ENCODE assay signal across 28 cellular contexts in genomic region chr3:165233521-165234195, GRCh38. TPM values are rescaled to one million over a fixed set of nuclear protein-coding genes. Genes with fewer than 3 reads are reported as not detected.
DNase-seq lines count a peak whose midpoint lies in the region; ATAC-seq, FAIRE-seq and TF ChIP-seq lines count a peak whose summit lies in the region.
"Had no signal": no experiment of that assay in that cellular context is flagged by ENCODE, and none has a peak within 500 bp of the region (broad histone marks: within the 10 kb centered on the region; RNA-seq: fewer than 3 reads in every experiment).

No MANE protein-coding gene starts in this region.

- no peaks in the 10 kb centered on the region for H3F3A ChIP-seq in PC-3 (ENCODE audit: low read length, unreplicated experiment)

- H3K27me3 ChIP-seq in PC-3 (ENCODE audit: low read length), result no peaks in the 10 kb centered on the region
- no peaks in the 10 kb centered on the region for H3K27me3 ChIP-seq in H1 (replicated peaks in 1 of 4; ENCODE audit: control insufficient read depth in 3 of 4, extremely low read depth in 1 of 4, insufficient read depth in 3 of 4, low read length in 3 of 4)
- H3K27me3 ChIP-seq in mesenchymal stem cell (ENCODE audit: control insufficient read depth in 1 of 2, insufficient read depth in 1 of 2, low read length in 2 of 2), result no peaks in the 10 kb centered on the region
- H3K27me3 ChIP-seq: right atrium auricular region, stomach, thyroid gland had no signal

- no peak for TF ChIP-seq RAD21 in H1 (IDR thresholded peaks at IDR 0.05 in 1 of 2, conservative IDR thresholded peaks at IDR 0.05 in 1 of 2; ENCODE audit: low read depth in 2 of 2, low read length in 2 of 2)

- no peaks in the 10 kb centered on the region for H3K9me2 ChIP-seq in PC-3 (replicated peaks; ENCODE audit: low read length)

- no peak overlapping the region for H4K8ac ChIP-seq in H1 (ENCODE audit: extremely low read depth, insufficient read depth, low read length)
- no peak overlapping the region for H4K8ac ChIP-seq in mesenchymal stem cell (ENCODE audit: low read length)

- no peak overlapping the region for H3K18ac ChIP-seq in H1 (ENCODE audit: extremely low read depth, low read length)
- H3K18ac ChIP-seq in mesenchymal stem cell (ENCODE audit: low read depth in 1 of 2, low read length in 2 of 2), result no peak overlapping the region

- DNase-seq in DMS53 (lab: John Stamatoyannopoulos, UW) (peak; percentile 64), PC-3 (peak; percentile 7), H1 (ENCODE audit: low read depth in 1 of 2, low spot score in 2 of 2) (no peak), mesenchymal stem cell (peak; percentile 35), H54 (ENCODE audit: insufficient read length, low spot score) (no peak), GM20000 (ENCODE audit: low spot score) (no peak)
- DNase-seq: activated B cell treated with CpG ODN at 0.5 μM for 24 hours; activated CD4-positive, alpha-beta T cell treated with anti-CD3 and anti-CD28 coated beads, Interleukin-2, amount 50 U/mL, for 4 hours; activated naive CD4-positive, alpha-beta T cell treated with anti-CD3 and anti-CD28 coated beads, Interleukin-2, amount 10 ng/mL, durations not matched to agents 7 days and 5 days; GF-D8; GM23248; IMR-90; islet precursor cell; natural killer cell; NCI-H510A treated with DMSO at 0.1 percent for 48 hours; NK-92 treated with Interleukin-12 subunit alpha and Interleukin-12 subunit beta, amount 100 ng/mL, for 24 hours; stimulated activated CD4-positive, alpha-beta T cell treated with anti-CD3 and anti-CD28 coated beads, Interleukin-2, amount 100 ng/mL, for 24 hours; stomach; thyroid gland had no signal

- no peak overlapping the region for H3K56ac ChIP-seq in H1 (replicated peaks; ENCODE audit: insufficient read length, low read depth, low read length)

- H3K79me2 ChIP-seq in PC-3 (ENCODE audit: low read length), result no peaks in the 10 kb centered on the region
- no peaks in the 10 kb centered on the region for H3K79me2 ChIP-seq in H1 (ENCODE audit: control insufficient read depth in 1 of 2, insufficient read depth in 2 of 2, low read length in 2 of 2)

- TF ChIP-seq EP300 in H1 (IDR thresholded peaks at IDR 0.05; ENCODE audit: borderline replicate concordance in 1 of 2, low read depth in 2 of 2, low read length in 2 of 2), result no peak

- H3K36me3 ChIP-seq in PC-3 (ENCODE audit: low read depth, low read length), result no peaks in the 10 kb centered on the region
- no peaks in the 10 kb centered on the region for H3K36me3 ChIP-seq in H1 (ENCODE audit: control insufficient read depth in 2 of 4, insufficient read depth in 4 of 4, low read length in 3 of 4)
- H3K36me3 ChIP-seq in mesenchymal stem cell (ENCODE audit: control insufficient read depth in 1 of 2, insufficient read depth in 2 of 2, low read depth in 1 of 2, low read length in 2 of 2), result no peaks in the 10 kb centered on the region
- H3K36me3 ChIP-seq: right atrium auricular region, stomach, thyroid gland had no signal

- H3K4me2 ChIP-seq in PC-3 (ENCODE audit: low read length) (no peak overlapping the region), H1 (ENCODE audit: insufficient read depth in 1 of 2, low read depth in 2 of 2, low read length in 2 of 2) (no peak overlapping the region), mesenchymal stem cell (ENCODE audit: low read length, poor library complexity, severe bottlenecking) (no peak overlapping the region)

- H3K4me1 ChIP-seq in PC-3 (ENCODE audit: insufficient read depth, low read length) (no peaks in the 10 kb centered on the region), H1 (replicated peaks in 1 of 4; ENCODE audit: control insufficient read depth in 3 of 4, insufficient read depth in 4 of 4, low read length in 3 of 4) (0 out of 7 replicates have a peak, but pooled peaks cover 0 to under 1% (median 0%) of the 10 kb centered on the region in 4 experiments), mesenchymal stem cell (ENCODE audit: control insufficient read depth, insufficient read depth, low read depth, low read length) (no peaks in the 10 kb centered on the region)
- H3K4me1 ChIP-seq: right atrium auricular region, stomach, thyroid gland had no signal

- H2BK120ac ChIP-seq in H1 (replicated peaks; ENCODE audit: low read depth, low read length) (no peak overlapping the region), mesenchymal stem cell (ENCODE audit: low read depth, low read length) (no peak overlapping the region)

- BruUV-seq in PC-3 (replicated peaks; lab: Mats Ljungman, UMichigan), result no TSS peak

- no peak for FAIRE-seq in H1 (lab: Jason Lieb, UNC)
- FAIRE-seq in H54 (lab: Jason Lieb, UNC), result no peak

- H3K4me3 ChIP-seq in PC-3 (ENCODE audit: low read length) (no peak overlapping the region), H1 (ENCODE audit: extremely low read depth in 1 of 4, insufficient read depth in 2 of 4, low read depth in 3 of 4, low read length in 4 of 4) (no peak overlapping the region), mesenchymal stem cell (ENCODE audit: insufficient read depth in 1 of 2, low read depth in 1 of 2, low read length in 2 of 2) (no peak overlapping the region)
- H3K4me3 ChIP-seq: GM23248, right atrium auricular region, stomach, thyroid gland had no signal

- H2AK5ac ChIP-seq in H1 (ENCODE audit: low read depth, low read length), result no peak overlapping the region
- H2AK5ac ChIP-seq in mesenchymal stem cell (ENCODE audit: low read length, severe bottlenecking), result no peak overlapping the region

- ATAC-seq in PC-3, result no peak
- no peak for ATAC-seq in GM18858 (IDR thresholded peaks at IDR 0.05; ENCODE audit: unreplicated experiment)
- no peak for ATAC-seq in GM19023 (IDR thresholded peaks at IDR 0.05; ENCODE audit: unreplicated experiment)
- ATAC-seq: natural killer cell, Panc1 had no signal

- H3K9ac ChIP-seq in PC-3 (ENCODE audit: low read length) (no peak overlapping the region), H1 (replicated peaks in 1 of 4; ENCODE audit: extremely low read depth in 1 of 4, low read depth in 3 of 4, low read length in 3 of 4) (no peak overlapping the region), mesenchymal stem cell (ENCODE audit: low read length) (no peak overlapping the region)
- H3K9ac ChIP-seq: GM23248 had no signal

- H3K9me3 ChIP-seq in PC-3 (ENCODE audit: low read length) (no peaks in the 10 kb centered on the region), H1 (ENCODE audit: insufficient read depth in 2 of 2, low read depth in 1 of 2, low read length in 1 of 2) (no peaks in the 10 kb centered on the region), mesenchymal stem cell (ENCODE audit: control insufficient read depth, low read length) (no peaks in the 10 kb centered on the region)
- H3K9me3 ChIP-seq: right atrium auricular region, stomach, thyroid gland had no signal

- H2BK20ac ChIP-seq in H1 (ENCODE audit: low read length), result no peak overlapping the region

- H3K23me2 ChIP-seq in H1 (ENCODE audit: low read depth, low read length), result no peaks in the 10 kb centered on the region

- POLR2A ChIA-PET in PC-3 (lab: Charles Lee; ENCODE audit: unreplicated experiment), result no interaction called here
- POLR2A ChIA-PET in H1 (lab: Charles Lee; ENCODE audit: partially characterized antibody), result no interaction called here

- H3K4ac ChIP-seq in H1 (replicated peaks; ENCODE audit: insufficient read length, low read depth, low read length) (no peak overlapping the region), mesenchymal stem cell (ENCODE audit: low read depth in 1 of 2, low read length in 2 of 2) (no peak overlapping the region)

- CTCF ChIA-PET in PC-3 (lab: Charles Lee) (no interaction called here), H1 (lab: Charles Lee; ENCODE audit: partially characterized antibody) (interaction anchor here (0.6 to 1.0 kb wide), 2 partner anchors 27 to 1079 kb away, joined by 3 read pairs; no protein-coding TSS in a partner anchor)

- no peak overlapping the region for H3K14ac ChIP-seq in H1 (ENCODE audit: insufficient read length)
- no peak overlapping the region for H3K14ac ChIP-seq in mesenchymal stem cell (ENCODE audit: low read length in 2 of 2)

- H2AFZ ChIP-seq in PC-3 (ENCODE audit: low read length) (no peak overlapping the region), H1 (ENCODE audit: low read length) (0 out of 2 replicates have a peak overlapping the region, but pooled peaks have one; percentile 4), mesenchymal stem cell (ENCODE audit: low read depth, low read length) (no peak overlapping the region)
- H2AFZ ChIP-seq: GM23248 had no signal

- WGBS in H1 (ENCODE audit: extremely low coverage in 1 of 2, insufficient coverage in 1 of 2, insufficient read length in 1 of 2, insufficient replicate concordance in 2 of 2, low coverage in 1 of 2, low lambda C conversion rate in 2 of 2, missing lambda C conversion rate in 1 of 2), 2 experiments, result 93% methylated on average over 5 of the region's 5 CpGs; no CpG with 5 or more reads in 1 of the 2 experiments
- WGBS in mesenchymal stem cell, result 95% methylated on average over 5 of the region's 5 CpGs

- H3K27ac ChIP-seq in PC-3 (ENCODE audit: low read length), result no peak overlapping the region
- H3K27ac ChIP-seq in H1 (ENCODE audit: low read depth, low read length), result no peak overlapping the region
- no peak overlapping the region for H3K27ac ChIP-seq in mesenchymal stem cell (ENCODE audit: low read length, poor library complexity, severe bottlenecking)
- H3K27ac ChIP-seq: GM23248, right atrium auricular region, stomach, thyroid gland had no signal

- H3K79me1 ChIP-seq in H1 (ENCODE audit: low read depth, low read length) (no peaks in the 10 kb centered on the region), mesenchymal stem cell (replicated peaks; ENCODE audit: low read length, poor library complexity, severe bottlenecking) (no peaks in the 10 kb centered on the region)

- no peak overlapping the region for H2BK12ac ChIP-seq in H1 (ENCODE audit: low read depth, low read length)
- no peak overlapping the region for H2BK12ac ChIP-seq in mesenchymal stem cell (ENCODE audit: low read length in 2 of 2)

- H4K20me1 ChIP-seq in PC-3 (ENCODE audit: low read length) (no peaks in the 10 kb centered on the region), H1 (replicated peaks in 1 of 2; ENCODE audit: control insufficient read depth in 1 of 2, insufficient read depth in 2 of 2, low read length in 2 of 2) (no peaks in the 10 kb centered on the region)

- H2BK15ac ChIP-seq in H1 (ENCODE audit: low read length), result no peak overlapping the region
- no peak overlapping the region for H2BK15ac ChIP-seq in mesenchymal stem cell (ENCODE audit: low read depth, poor library complexity, severe bottlenecking)

- H4K5ac ChIP-seq in H1 (ENCODE audit: insufficient read length, low read depth, low read length), result no peak overlapping the region

- TF ChIP-seq CTCF in PC-3 (conservative IDR thresholded peaks at IDR 0.05; ENCODE audit: low read depth, low read length), result no peak
- no peak for TF ChIP-seq CTCF in H1 (IDR thresholded peaks at IDR 0.05; ENCODE audit: control extremely low read depth in 1 of 3, insufficient read depth in 1 of 3, low read depth in 1 of 3, low read length in 3 of 3)
- no peak for TF ChIP-seq CTCF in GM20000 (IDR thresholded peaks at IDR 0.05; ENCODE audit: extremely low read depth, missing control alignments)

- intact Hi-C loops in PC-3 (cut with micrococcal nuclease), result no loop called here

- H2BK5ac ChIP-seq in H1 (ENCODE audit: low read depth, low read length) (no peak overlapping the region), mesenchymal stem cell (ENCODE audit: low read depth, low read length, poor library complexity, severe bottlenecking) (no peak overlapping the region)

- H4K91ac ChIP-seq in H1 (replicated peaks; ENCODE audit: insufficient read length, low read length), result no peak overlapping the region
- H4K91ac ChIP-seq in mesenchymal stem cell (ENCODE audit: low read length), result no peak overlapping the region

- H3K23ac ChIP-seq in H1 (ENCODE audit: insufficient read length), result no peak overlapping the region
- H3K23ac ChIP-seq in mesenchymal stem cell (ENCODE audit: low read length in 2 of 2), result no peak overlapping the region

- no peak for TF ChIP-seq POLR2A in H1 (IDR thresholded peaks at IDR 0.05; ENCODE audit: control extremely low read depth in 1 of 2, low read depth in 2 of 2, low read length in 2 of 2)
- TF ChIP-seq POLR2A in H54 (IDR thresholded peaks at IDR 0.05; ENCODE audit: low read depth, low read length), result no peak

RNA-seq across cellular contexts. Expression of gene SLITRK3, which starts 37.5 kb away (rescaled TPM):
- total RNA-seq in PC-3 (2014; rRNA removed), result not detected in 2 replicates
- 3.2 and 3.4 TPM in 2 replicates for total RNA-seq in H1 (2021; fragmentation: NEBNext Ultra II Directional; extraction: Animal tissue kit (Norgen Biotek cat#: 25700))
- polyA plus RNA-seq in H1 (2011; rRNA removed), result 0.71 and 1.1 TPM in 2 replicates
- polyA plus RNA-seq in H1 (2011; cell fraction: cytosol; rRNA removed), result 1.2 TPM
- polyA plus RNA-seq in H1 (2011; cell fraction: nucleus; rRNA removed), result 1.5 TPM
- 1.3 to 1.8 TPM (median 1.6 TPM) in 4 replicates for polyA plus RNA-seq in H1 (2012, experiment 1 of 2)
- polyA plus RNA-seq in H1 (2012, experiment 2 of 2), result 0.63 TPM
- polyA plus RNA-seq in H1 (2013, experiment 1 of 2), result 3.2 TPM
- polyA plus RNA-seq in H1 (2013, experiment 2 of 2), result 2.7 TPM
- polyA minus RNA-seq in H1 (2011; rRNA and poly(A)+ RNA removed), result 3.0 and 3.9 TPM in 2 replicates
- 1.5 TPM for polyA minus RNA-seq in H1 (2011; cell fraction: cytosol; rRNA and poly(A)+ RNA removed)
- polyA minus RNA-seq in H1 (2011; cell fraction: nucleus; rRNA and poly(A)+ RNA removed), result 2.9 TPM
- 0.22 TPM for polyA plus RNA-seq in mesenchymal stem cell (2013, experiment 1 of 2)
- polyA plus RNA-seq in mesenchymal stem cell (2013, experiment 2 of 2), result 0.18 TPM
- total RNA-seq: activated B cell treated with CpG ODN at 0.5 μM for 24 hours; activated T-helper 1 cell treated with anti-CD3 and anti-CD28 coated beads, Interleukin-12 subunit alpha, Interleukin-12 subunit beta, Interleukin-2, Interleukin-4 antibody, amounts not matched to agents 30 ng/mL and 10 ng/mL and 1 ng/mL, durations not matched to agents 14 hours and 24 hours and 36 hours; dermis microvascular lymphatic vessel endothelial cell; GM23248; IMR-90; mononuclear cell; natural killer cell; osteoblast had no signal
- polyA plus RNA-seq: BJ, GM23248, IMR-90 had no signal

Comparison
In these comparisons a context has a peak if more than half of its experiments do, and no peak if none do; other contexts are left out.
1. DNase-seq: peak in DMS53 (single experiment), PC-3 (single experiment) and mesenchymal stem cell (single experiment); none in H1 (0 of 2), H54 (single experiment) and GM20000 (single experiment).